In the genomic region with DNA sequence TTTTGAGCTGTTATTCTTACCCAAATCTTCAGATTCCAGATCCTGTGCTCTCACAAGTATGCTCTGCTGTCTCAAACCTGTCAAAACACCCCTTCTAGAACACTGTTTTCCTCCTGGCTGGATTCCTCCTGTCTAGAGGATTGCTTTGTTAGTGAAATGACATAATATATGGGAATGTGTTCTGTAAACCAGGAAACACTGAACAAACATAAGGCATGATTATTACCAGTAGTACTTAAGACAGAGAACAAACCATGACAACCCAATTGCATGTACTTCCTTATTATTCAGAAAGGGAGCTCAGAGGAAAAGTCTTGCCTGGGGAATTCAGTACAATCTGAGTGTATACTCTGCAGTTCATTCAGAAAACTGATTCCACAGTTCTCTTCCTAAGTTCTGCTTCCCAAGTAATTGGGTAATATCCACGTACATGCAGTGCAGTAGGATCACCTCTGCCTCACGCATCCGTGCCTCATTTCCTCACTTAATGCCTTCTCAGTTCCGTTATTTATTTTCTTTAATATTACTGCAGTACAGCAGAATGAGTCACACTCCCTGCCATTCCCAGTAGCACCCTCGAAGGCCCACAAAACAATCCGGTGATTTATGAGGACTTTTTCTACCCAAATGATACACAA, we compare ENCODE assay signal across 13 cellular contexts.
DNase-seq lines count a peak whose midpoint lies in the region; ATAC-seq, FAIRE-seq and TF ChIP-seq lines count a peak whose summit lies in the region.
"Had no signal": no experiment of that assay in that cellular context is flagged by ENCODE, and none has a peak within 500 bp of the region (broad histone marks: within the 10 kb centered on the region; RNA-seq: fewer than 3 reads in every experiment).

No MANE protein-coding gene starts in this region.

- H4K20me1 ChIP-seq in mammary epithelial cell (ENCODE audit: insufficient read depth, low read length), result no peaks in the 10 kb centered on the region
- H4K20me1 ChIP-seq: BLaER1 had no signal

- intact Hi-C loops in mammary epithelial cell (cut with micrococcal nuclease) (no loop called here), lower lobe of right lung (cut with DNase I) (no loop called here)

- no peak overlapping the region for H3K27ac Mint-ChIP-seq in activated T-helper 17 cell treated with anti-CD3 and anti-CD28 coated beads, Interleukin-2, amount 50 U/mL, for 72 hours
- H3K27ac Mint-ChIP-seq: stimulated activated naive CD8-positive, alpha-beta T cell treated with anti-CD3 and anti-CD28 coated beads, Interleukin-15, amount 100 ng/mL, for 72 hours had no signal

- no peak overlapping the region for H3K4me3 Mint-ChIP-seq in activated T-helper 17 cell treated with anti-CD3 and anti-CD28 coated beads, Interleukin-2, amount 50 U/mL, for 72 hours
- H3K4me3 Mint-ChIP-seq: stimulated activated naive CD8-positive, alpha-beta T cell treated with anti-CD3 and anti-CD28 coated beads, Interleukin-15, amount 100 ng/mL, for 72 hours had no signal

- H3K36me3 Mint-ChIP-seq in activated T-helper 17 cell treated with anti-CD3 and anti-CD28 coated beads, Interleukin-2, amount 50 U/mL, for 72 hours (ENCODE audit: low read depth), result no peaks in the 10 kb centered on the region

- H3K4me1 Mint-ChIP-seq in activated T-helper 17 cell treated with anti-CD3 and anti-CD28 coated beads, Interleukin-2, amount 50 U/mL, for 72 hours, result no peaks in the 10 kb centered on the region
- H3K4me1 Mint-ChIP-seq: stimulated activated naive CD8-positive, alpha-beta T cell treated with anti-CD3 and anti-CD28 coated beads, Interleukin-15, amount 100 ng/mL, for 72 hours had no signal

- H3K9me3 ChIP-seq in A549 (0 out of 3 replicates have a peak, but pooled peaks cover 3% of the 10 kb centered on the region), mammary epithelial cell (replicated peaks; ENCODE audit: insufficient read depth, low read length) (no peaks in the 10 kb centered on the region), lower lobe of right lung (no peaks in the 10 kb centered on the region)
- H3K9me3 ChIP-seq: BLaER1 had no signal

- H3K9me3 Mint-ChIP-seq in activated T-helper 17 cell treated with anti-CD3 and anti-CD28 coated beads, Interleukin-2, amount 50 U/mL, for 72 hours, result peaks cover 20% of the 10 kb centered on the region

- POLR2A ChIA-PET in A549 (lab: Yijun Ruan, JAX), result interaction anchor here (0.5 to 1.8 kb wide), 6 partner anchors 27 to 1421 kb away, joined by 3 to 8 read pairs (median 4); no protein-coding TSS in a partner anchor

- H3K4me1 ChIP-seq in A549 (peaks cover 30% of the 10 kb centered on the region), mammary epithelial cell (ENCODE audit: insufficient read depth, low read length) (peaks cover 4% of the 10 kb centered on the region), lower lobe of right lung (no peaks in the 10 kb centered on the region)
- H3K4me1 ChIP-seq: BLaER1 had no signal

- H2AFZ ChIP-seq in mammary epithelial cell (ENCODE audit: low read depth, low read length), result peak overlapping the region; percentile 13

- H3K27me3 Mint-ChIP-seq in activated T-helper 17 cell treated with anti-CD3 and anti-CD28 coated beads, Interleukin-2, amount 50 U/mL, for 72 hours, result no peaks in the 10 kb centered on the region
- H3K27me3 Mint-ChIP-seq: stimulated activated naive CD8-positive, alpha-beta T cell treated with anti-CD3 and anti-CD28 coated beads, Interleukin-15, amount 100 ng/mL, for 72 hours had no signal

- no peak overlapping the region for H3K9ac ChIP-seq in mammary epithelial cell (ENCODE audit: insufficient read depth, low read length)
- H3K9ac ChIP-seq: BLaER1 had no signal

- peak in 1 of 2 experiments; percentile 14; a peak in 2 of 5 replicates for TF ChIP-seq RAD21 in A549 (conservative IDR thresholded peaks at IDR 0.05 in 1 of 2, IDR thresholded peaks at IDR 0.05 in 1 of 2)

- ATAC-seq in A549, result peak; percentile 93 to 94
- ATAC-seq in lower lobe of right lung, result peak; percentile 83 to 90
- no peak for ATAC-seq in activated T-helper 17 cell treated with anti-CD3 and anti-CD28 coated beads, Interleukin-2, amount 50 U/mL, for 72 hours (replicated peaks)
- ATAC-seq: stimulated activated naive CD8-positive, alpha-beta T cell treated with anti-CD3 and anti-CD28 coated beads, Interleukin-15, amount 100 ng/mL, for 72 hours had no signal

- CTCF ChIA-PET in A549 (lab: Yijun Ruan, JAX), result interaction anchor here (0.7 to 1.8 kb wide), 3 partner anchors 9 to 209 kb away, joined by 3 to 6 read pairs (median 5); no protein-coding TSS in a partner anchor
- CTCF ChIA-PET in mammary epithelial cell (lab: Charles Lee; ENCODE audit: low non-redundant PET), result no interaction called here

- BruUV-seq in mammary epithelial cell (replicated peaks; lab: Mats Ljungman, UMichigan), result no TSS peak

- WGBS in A549 (ENCODE audit: missing lambda C conversion rate), result 2% methylated on average over 6 of the region's 6 CpGs
- 51% methylated on average over 6 of the region's 6 CpGs for WGBS in mammary epithelial cell (ENCODE audit: low coverage, missing lambda C conversion rate)

- no peaks in the 10 kb centered on the region for H3K79me2 ChIP-seq in mammary epithelial cell (ENCODE audit: insufficient read depth, low read length)

- FAIRE-seq in A549 (lab: Jason Lieb, UNC), result peak; percentile 88
- FAIRE-seq: GM18507, small intestine had no signal

- no peak for TF ChIP-seq POLR2A in A549 (IDR thresholded peaks at IDR 0.05; ENCODE audit: low read length)

- in situ Hi-C loops in mammary epithelial cell (cut with MboI; ENCODE audit: low sequenced_read_pairs in 2 of 2), result no loop called here
- in situ Hi-C loops in KBM-7 (cut with MboI; ENCODE audit: low pct_unique_long_range_greater_than_20kb, low sequenced_read_pairs), result no loop called here

- H3K4me3 ChIP-seq in A549 (peak overlapping the region; percentile 15; the same call in 2 of the 3 replicates), mammary epithelial cell (replicated peaks in 1 of 3; ENCODE audit: insufficient read depth in 1 of 3, low read depth in 2 of 3, low read length in 3 of 3) (no peak overlapping the region), lower lobe of right lung (no peak overlapping the region)
- H3K4me3 ChIP-seq: BLaER1 had no signal

- no peaks in the 10 kb centered on the region for H3K27me3 ChIP-seq in mammary epithelial cell (ENCODE audit: insufficient read depth, low read length)
- no peaks in the 10 kb centered on the region for H3K27me3 ChIP-seq in lower lobe of right lung (ENCODE audit: low read depth)
- H3K27me3 ChIP-seq: BLaER1 had no signal

- DNase-seq in A549 (ENCODE audit: low read depth in 1 of 2, low spot score in 1 of 2) (peak; percentile 28 to 86), HS-5 (ENCODE audit: low read depth) (peak; percentile 68), mammary epithelial cell (peak; percentile 16), lower lobe of right lung (no peak), KBM-7 (no peak), T-helper 1 cell (no peak), globus pallidus (ENCODE audit: low spot score) (no peak)
- DNase-seq: NCI-H82; small intestine; stimulated activated naive CD8-positive, alpha-beta T cell treated with anti-CD3 and anti-CD28 coated beads, Interleukin-15, amount 100 ng/mL, for 72 hours had no signal

- H3K27ac ChIP-seq in A549, result peak overlapping the region; percentile 85 to 92
- H3K27ac ChIP-seq in mammary epithelial cell (ENCODE audit: insufficient read depth, low read depth, low read length), result no peak overlapping the region
- peak overlapping the region; percentile 22 for H3K27ac ChIP-seq in lower lobe of right lung
- H3K27ac ChIP-seq: BLaER1 had no signal

- dilution Hi-C loops in mammary epithelial cell (cut with HindIII; ENCODE audit: low sequenced_read_pairs), result no loop called here

- H3K36me3 ChIP-seq in mammary epithelial cell (ENCODE audit: insufficient read depth, low read length), result no peaks in the 10 kb centered on the region
- H3K36me3 ChIP-seq in lower lobe of right lung, result no peaks in the 10 kb centered on the region
- H3K36me3 ChIP-seq: BLaER1 had no signal

- TF ChIP-seq CTCF in A549 (IDR thresholded peaks at IDR 0.05) (no peak), mammary epithelial cell (conservative IDR thresholded peaks at IDR 0.05 in 1 of 2, IDR thresholded peaks at IDR 0.05 in 1 of 2; ENCODE audit: extremely low read depth in 1 of 2, insufficient read depth in 1 of 2, low read depth in 1 of 2, low read length in 2 of 2) (no peak), lower lobe of right lung (IDR thresholded peaks at IDR 0.05) (no peak)

- TF ChIP-seq EP300 in A549 (IDR thresholded peaks at IDR 0.05), result peak; percentile 43 to 53; a peak in 3 of 5 replicates

- peak overlapping the region; percentile 71 for H3K4me2 ChIP-seq in A549
- H3K4me2 ChIP-seq in mammary epithelial cell (ENCODE audit: insufficient read depth, low read depth, low read length), result no peak overlapping the region
- H3K4me2 ChIP-seq: BLaER1 had no signal

TF ChIP-seq in A549, 52 proteins besides CTCF, POLR2A, EP300 and RAD21 (continues in another document):
- TF ChIP-seq POLR2AphosphoS2 (conservative IDR thresholded peaks at IDR 0.05; ENCODE audit: low read length), result no peak
- no peak for TF ChIP-seq RCOR1 (IDR thresholded peaks at IDR 0.05; ENCODE audit: low read depth, low read length)
- TF ChIP-seq GATA3 (IDR thresholded peaks at IDR 0.05; ENCODE audit: borderline replicate concordance), result peak; percentile 84
- no peak for TF ChIP-seq ATOH8 (CRISPR knock-in tag; IDR thresholded peaks at IDR 0.05; ENCODE audit: low read depth)
- TF ChIP-seq HOXB5 (CRISPR knock-in tag; IDR thresholded peaks at IDR 0.05), result peak; percentile 27; the same call in 1 of the 2 replicates
- no peak for TF ChIP-seq ESRRA (IDR thresholded peaks at IDR 0.05; ENCODE audit: borderline replicate concordance, low read length)
- peak; percentile 36; the same call in 1 of the 3 replicates for TF ChIP-seq SMC3 (IDR thresholded peaks at IDR 0.05)
- no peak for TF ChIP-seq NPAS2 (CRISPR knock-in tag; IDR thresholded peaks at IDR 0.05; ENCODE audit: borderline replicate concordance)
- TF ChIP-seq MAZ (IDR thresholded peaks at IDR 0.05; ENCODE audit: borderline replicate concordance, low read depth, low read length), result no peak
- no peak for TF ChIP-seq USF2 (IDR thresholded peaks at IDR 0.05)
- TF ChIP-seq JUNB (IDR thresholded peaks at IDR 0.05), result peak; percentile 65; the same call in 1 of the 2 replicates

Comparison
In these comparisons a context has a peak if more than half of its experiments do, and no peak if none do; other contexts are left out.
1. DNase-seq: peak in A549 (2 of 2), HS-5 (single experiment) and mammary epithelial cell (single experiment); none in lower lobe of right lung (single experiment), KBM-7 (single experiment), T-helper 1 cell (0 of 5) and globus pallidus (single experiment).